ENCODE assay signal across 10 cellular contexts in genomic region chr18:31417850-31418249, GRCh38. TPM values are rescaled to one million over a fixed set of nuclear protein-coding genes. Genes with fewer than 3 reads are reported as not detected.
"Had no signal": no experiment of that assay in that cellular context is flagged by ENCODE, and none has a peak within 500 bp of the region (broad histone marks: within the 10 kb centered on the region; RNA-seq: fewer than 3 reads in every experiment).

No MANE protein-coding gene starts in this region.

- H3K4me3 ChIP-seq: GM23248, HAP-1 had no signal

- H3K27ac ChIP-seq: GM23248 had no signal

- H3K9me3 ChIP-seq: HAP-1 had no signal

- H2AFZ ChIP-seq: GM23248 had no signal

- FAIRE-seq: HTR-8/SVneo had no signal

- ATAC-seq: HCT116 had no signal

- DNase-seq: GM23248, GOT3, H7, KG1 had no signal

- H3K36me3 ChIP-seq: HAP-1 had no signal

- H3K4me1 ChIP-seq: HAP-1 had no signal

- H3K9ac ChIP-seq: GM23248 had no signal

RNA-seq across cellular contexts. Expression of gene DSG3, which starts 29.7 kb away (rescaled TPM):
- total RNA-seq: GM23248, H4, H7, HT-29 had no signal
- polyA plus RNA-seq: GM23248 had no signal

RNA-seq across cellular contexts. Expression of gene DSG4, which starts 41.3 kb away (rescaled TPM):
- total RNA-seq: GM23248, H4, H7 had no signal
- polyA plus RNA-seq: GM23248, IgD-negative memory B cell had no signal
